Comparison of ENCODE assay signal across 35 cellular contexts in genomic region chr16:27695161-27695560, GRCh38.
"Had no signal": no experiment of that assay in that cellular context is flagged by ENCODE, and none has a peak within 500 bp of the region (broad histone marks: within the 10 kb centered on the region; RNA-seq: fewer than 3 reads in every experiment).

No MANE protein-coding gene starts in this region.

- H3K27me3 Mint-ChIP-seq: activated CD4-positive, alpha-beta T cell treated with anti-CD3 and anti-CD28 coated beads, Interleukin-2, amount 10 ng/mL, durations not matched to agents 24 days and 14 days; activated CD8-positive, alpha-beta T cell treated with anti-CD3 and anti-CD28 coated beads for 36 hours; activated naive CD4-positive, alpha-beta T cell treated with anti-CD3 and anti-CD28 coated beads, Interleukin-2, amount 50 U/mL, for 24 hours; activated T-helper 17 cell treated with anti-CD3 and anti-CD28 coated beads, Interleukin-2, amount 50 U/mL, for 72 hours had no signal

- FAIRE-seq: astrocyte, RCC 7860, TTC549 had no signal

- H3K4me1 ChIP-seq: adrenal gland, body of pancreas, breast epithelium had no signal

- H3K9me3 Mint-ChIP-seq: activated CD4-positive, alpha-beta T cell treated with anti-CD3 and anti-CD28 coated beads, Interleukin-2, amount 10 ng/mL, durations not matched to agents 24 days and 14 days; activated CD8-positive, alpha-beta T cell treated with anti-CD3 and anti-CD28 coated beads for 36 hours; activated T-cell treated with anti-CD3 and anti-CD28 coated beads, Interleukin-2, amount 50 U/mL, for 72 hours; activated T-helper 17 cell treated with anti-CD3 and anti-CD28 coated beads, Interleukin-2, amount 50 U/mL, for 72 hours had no signal

- H3K27ac ChIP-seq: adrenal gland, body of pancreas, breast epithelium, KMS-11, PC-9, RWPE1 had no signal

- H3K4me1 Mint-ChIP-seq: activated CD4-positive, alpha-beta T cell treated with anti-CD3 and anti-CD28 coated beads, Interleukin-2, amount 10 ng/mL, durations not matched to agents 24 days and 14 days; activated naive CD4-positive, alpha-beta T cell treated with anti-CD3 and anti-CD28 coated beads, Interleukin-2, amount 50 U/mL, for 24 hours; activated T-helper 17 cell treated with anti-CD3 and anti-CD28 coated beads, Interleukin-2, amount 50 U/mL, for 72 hours had no signal

- H3K4me3 Mint-ChIP-seq: activated CD4-positive, alpha-beta T cell treated with anti-CD3 and anti-CD28 coated beads, Interleukin-2, amount 10 ng/mL, durations not matched to agents 24 days and 14 days; activated CD8-positive, alpha-beta T cell treated with anti-CD3 and anti-CD28 coated beads for 36 hours; activated naive CD4-positive, alpha-beta T cell treated with anti-CD3 and anti-CD28 coated beads, Interleukin-2, amount 50 U/mL, for 24 hours; activated T-cell treated with anti-CD3 and anti-CD28 coated beads, Interleukin-2, amount 50 U/mL, for 72 hours; activated T-helper 17 cell treated with anti-CD3 and anti-CD28 coated beads, Interleukin-2, amount 50 U/mL, for 72 hours had no signal

- H3K27me3 ChIP-seq: adrenal gland, body of pancreas, breast epithelium had no signal

- H3K9ac ChIP-seq: KMS-11 had no signal

- H3K9me3 ChIP-seq: adrenal gland, body of pancreas, breast epithelium had no signal

- H3K36me3 ChIP-seq: adrenal gland, breast epithelium had no signal

- ATAC-seq: activated CD8-positive, alpha-beta T cell treated with anti-CD3 and anti-CD28 coated beads for 36 hours; activated T-cell treated with anti-CD3 and anti-CD28 coated beads, Interleukin-2, amount 50 U/mL, for 72 hours; activated T-helper 17 cell treated with anti-CD3 and anti-CD28 coated beads, Interleukin-2, amount 50 U/mL, for 72 hours; body of pancreas; Right ventricle myocardium inferior; SK-N-SH treated with all-trans-retinoic acid at 6 μM for 48 hours had no signal

- H3K4me3 ChIP-seq: adrenal gland, body of pancreas, breast epithelium, PC-9 had no signal

- DNase-seq: activated CD4-positive, alpha-beta T cell treated with anti-CD3 and anti-CD28 coated beads, Interleukin-2, amount 10 ng/mL, durations not matched to agents 24 days and 14 days; activated CD4-positive, alpha-beta T cell treated with anti-CD3 and anti-CD28 coated beads, Interleukin-2, amount 50 U/mL, for 4 hours; activated CD8-positive, alpha-beta T cell treated with anti-CD3 and anti-CD28 coated beads for 36 hours; activated effector memory CD4-positive, alpha-beta T cell treated with anti-CD3 and anti-CD28 coated beads, Interleukin-2, amount 50 U/mL, for 16 hours; activated naive CD4-positive, alpha-beta T cell; activated T-cell treated with anti-CD3 and anti-CD28 coated beads, Interleukin-2, amount 50 U/mL, for 1 hour; activated T-cell treated with anti-CD3 and anti-CD28 coated beads, Interleukin-2, amount 50 U/mL, for 72 hours; adrenal gland; body of pancreas; caudate nucleus; MM.1S; MV-4-11; NCI-H1092; NCI-H1436 treated with DMSO at 0.1 percent for 48 hours; NCI-H1694 treated with DMSO at 0.1 percent for 48 hours; NCI-H2029; NCI-H510A; NCI-H526; NCI-H748 treated with DMSO at 0.1 percent for 48 hours; NK-92 treated with Interleukin-12 subunit alpha and Interleukin-12 subunit beta, amount 100 ng/mL, for 24 hours; PC-9; SIG-M5; SW 1271; T-helper 1 cell; T1000 had no signal

- H3K27ac Mint-ChIP-seq: activated CD4-positive, alpha-beta T cell treated with anti-CD3 and anti-CD28 coated beads, Interleukin-2, amount 10 ng/mL, durations not matched to agents 24 days and 14 days; activated CD8-positive, alpha-beta T cell treated with anti-CD3 and anti-CD28 coated beads for 36 hours; activated naive CD4-positive, alpha-beta T cell treated with anti-CD3 and anti-CD28 coated beads, Interleukin-2, amount 50 U/mL, for 24 hours; activated T-cell treated with anti-CD3 and anti-CD28 coated beads, Interleukin-2, amount 50 U/mL, for 72 hours; activated T-helper 17 cell treated with anti-CD3 and anti-CD28 coated beads, Interleukin-2, amount 50 U/mL, for 72 hours had no signal
